In genomic region chr7:121395961-121396757, GRCh38 we compare ENCODE assay signal across 1 cellular context.
TF ChIP-seq lines count a peak whose summit lies in the region.

Gene FAM3C (minus strand): TSS chr7:121396308. CDS start chr7:121382969, 13,339 bp downstream.

TF ChIP-seq in GM12878, 131 proteins besides CTCF, POLR2A, EP300 and RAD21 (continued from another document and continues in another):
- peak; percentile 56 for TF ChIP-seq USF1 (IDR thresholded peaks at IDR 0.05; ENCODE audit: borderline replicate concordance, extremely low read length, insufficient read depth, low read depth, low read length)
- peak; percentile 27; the same call in 1 of the 2 replicates for TF ChIP-seq USF2 (IDR thresholded peaks at IDR 0.05; ENCODE audit: borderline replicate concordance, low read depth, low read length)
- no peak for TF ChIP-seq RFX5 (IDR thresholded peaks at IDR 0.05; ENCODE audit: low read depth, low read length)
- TF ChIP-seq MLLT1 (IDR thresholded peaks at IDR 0.05) = 0 out of 2 replicates have a peak, but pooled peaks have one; percentile 50
- no peak for TF ChIP-seq ZNF384 (IDR thresholded peaks at IDR 0.05; ENCODE audit: borderline replicate concordance, low read depth, low read length)
- no peak for TF ChIP-seq PRDM15 (CRISPR knock-in tag; IDR thresholded peaks at IDR 0.05)
- TF ChIP-seq ZNF24 (IDR thresholded peaks at IDR 0.05) = peak; percentile 75
- peak; percentile 60; the same call in 1 of the 2 replicates for TF ChIP-seq ASH2L (IDR thresholded peaks at IDR 0.05; ENCODE audit: borderline replicate concordance, low read depth)
- peak; percentile 11 to 19; a peak in 2 of 4 replicates for TF ChIP-seq IKZF2 (IDR thresholded peaks at IDR 0.05)
- TF ChIP-seq E2F8 (IDR thresholded peaks at IDR 0.05; ENCODE audit: low read depth, partially characterized antibody) = no peak
- TF ChIP-seq ETV6 (conservative IDR thresholded peaks at IDR 0.05 in 1 of 2, IDR thresholded peaks at IDR 0.05 in 1 of 2; ENCODE audit: borderline replicate concordance in 1 of 2, low read depth in 1 of 2) = peak in 1 of 2 experiments; percentile 46; a peak in 1 of 4 replicates
- peak; percentile 93 for TF ChIP-seq TAF1 (IDR thresholded peaks at IDR 0.05; ENCODE audit: borderline replicate concordance, low read depth, low read length)
- TF ChIP-seq ZNF217 (IDR thresholded peaks at IDR 0.05) = no peak
- TF ChIP-seq CREB1 (IDR thresholded peaks at IDR 0.05; ENCODE audit: low read depth) = peak; percentile 21; the same call in 1 of the 2 replicates
- TF ChIP-seq SREBF1 (IDR thresholded peaks at IDR 0.05; ENCODE audit: low read length) = no peak
- no peak for TF ChIP-seq PBX3 (IDR thresholded peaks at IDR 0.05; ENCODE audit: insufficient replicate concordance, low read depth, low read length)
- no peak for TF ChIP-seq PKNOX1 (IDR thresholded peaks at IDR 0.05)
- no peak for TF ChIP-seq TCF7 (IDR thresholded peaks at IDR 0.05; ENCODE audit: borderline replicate concordance)
- TF ChIP-seq POLR2AphosphoS5 (IDR thresholded peaks at IDR 0.05; ENCODE audit: low read length) = peak; percentile 86
- TF ChIP-seq MTA3 (IDR thresholded peaks at IDR 0.05; ENCODE audit: borderline replicate concordance, low read length) = no peak
- TF ChIP-seq EZH2 (IDR thresholded peaks at IDR 0.05; ENCODE audit: borderline replicate concordance, control insufficient read depth, low read depth, low read length) = no peak
- peak; percentile 39; the same call in 1 of the 2 replicates for TF ChIP-seq IRF3 (IDR thresholded peaks at IDR 0.05)
- TF ChIP-seq JUND (IDR thresholded peaks at IDR 0.05; ENCODE audit: low read depth, low read length) = no peak
- no peak for TF ChIP-seq E2F4 (IDR thresholded peaks at IDR 0.05; ENCODE audit: low read depth, low read length)
- TF ChIP-seq BCL3 (IDR thresholded peaks at IDR 0.05; ENCODE audit: borderline replicate concordance, insufficient read depth, low read depth, low read length, poor library complexity, severe bottlenecking) = no peak
- no peak; the same call in none of the 2 replicates for TF ChIP-seq POLR2AphosphoS2 (IDR thresholded peaks at IDR 0.05; ENCODE audit: low read depth, low read length)
- no peak for TF ChIP-seq FOXK2 (IDR thresholded peaks at IDR 0.05)
- TF ChIP-seq CBX5 (IDR thresholded peaks at IDR 0.05; ENCODE audit: low read depth) = peak; percentile 95
- peak; percentile 96 for TF ChIP-seq ZNF592 (IDR thresholded peaks at IDR 0.05)
- TF ChIP-seq ATF2 (IDR thresholded peaks at IDR 0.05; ENCODE audit: low read length) = 0 out of 2 replicates have a peak, but pooled peaks have one; percentile 16
- peak; percentile 60; the same call in 1 of the 2 replicates for TF ChIP-seq NBN (IDR thresholded peaks at IDR 0.05)
